In the genomic region with DNA sequence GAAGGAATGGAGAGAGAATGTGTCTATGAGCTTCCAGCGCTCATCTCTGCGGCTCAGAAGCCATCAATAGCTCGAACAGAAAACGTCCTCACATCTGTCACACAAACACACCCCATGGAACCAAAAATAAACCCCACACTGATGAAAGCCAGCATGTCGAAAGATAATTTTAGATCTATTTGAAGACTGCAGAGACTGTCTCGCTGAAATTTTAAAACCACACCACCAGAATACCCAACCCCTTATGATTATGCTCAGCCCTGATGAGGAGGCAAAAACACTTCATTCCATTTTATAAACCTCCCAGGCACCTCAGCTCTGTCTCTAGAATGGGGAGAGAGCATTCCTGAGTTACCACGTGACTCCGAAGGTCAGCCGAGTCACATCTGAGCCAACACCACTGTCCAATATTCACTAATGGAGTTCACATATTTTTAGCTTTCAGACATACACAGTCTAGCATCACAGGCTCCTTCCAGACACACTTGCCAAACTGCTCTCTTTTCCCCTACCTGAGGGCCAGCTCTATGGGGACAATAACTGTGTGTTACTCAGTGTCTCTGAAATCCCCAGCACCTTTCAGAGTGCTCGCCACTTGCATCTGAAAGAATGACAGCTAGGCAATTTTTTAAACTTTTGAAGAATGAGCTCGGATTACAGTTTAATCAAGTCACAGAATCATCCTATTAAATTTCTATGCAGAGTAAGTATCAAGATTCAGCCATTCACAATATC, we compare ENCODE assay signal across 9 cellular contexts.
DNase-seq lines count a peak whose midpoint lies in the region; ATAC-seq and TF ChIP-seq lines count a peak whose summit lies in the region.
"Had no signal": no experiment of that assay in that cellular context is flagged by ENCODE, and none has a peak within 500 bp of the region (broad histone marks: within the 10 kb centered on the region; RNA-seq: fewer than 3 reads in every experiment).

No MANE protein-coding gene starts in this region.

- H3K27ac ChIP-seq in coronary artery: peak overlapping the region; percentile 33 to 34

- H3K27me3 ChIP-seq in MG63: no peaks in the 10 kb centered on the region

- H3K9me3 ChIP-seq in MG63: no peaks in the 10 kb centered on the region

- ATAC-seq in naive thymus-derived CD8-positive, alpha-beta T cell: peak; percentile 56 to 72
- ATAC-seq in HG02571 (IDR thresholded peaks at IDR 0.05; ENCODE audit: unreplicated experiment) (no peak), GM19463 (IDR thresholded peaks at IDR 0.05; ENCODE audit: unreplicated experiment) (no peak)

- no peaks in the 10 kb centered on the region for H3K36me3 ChIP-seq in MG63

- H3K4me3 ChIP-seq in MG63: no peak overlapping the region
- H3K4me3 ChIP-seq in coronary artery: peak overlapping the region; percentile 25

- H3K4me3 Mint-ChIP-seq in naive thymus-derived CD8-positive, alpha-beta T cell: peak overlapping the region; percentile 78 to 90 (median 85)

- peaks cover 0 to 29% (median 7%) of the 10 kb centered on the region in 3 donors for H3K36me3 Mint-ChIP-seq in naive thymus-derived CD8-positive, alpha-beta T cell

- POLR2A ChIA-PET in naive thymus-derived CD8-positive, alpha-beta T cell (lab: Charles Lee): interaction anchor here (0.5 to 12.1 kb wide), 20 partner anchors 12 to 101 kb away, joined by 3 to 187 read pairs (median 5); partner anchors contain the start of gene SERINC5

- peak overlapping the region; percentile 79 to 99 (median 94) for H3K27ac Mint-ChIP-seq in naive thymus-derived CD8-positive, alpha-beta T cell

- in situ Hi-C loops in ACHN (cut with HindIII; ENCODE audit: low pct_ligation_motif_present, low pct_unique_long_range_greater_than_20kb, low sequenced_read_pairs): no loop called here

- H3K4me1 Mint-ChIP-seq in naive thymus-derived CD8-positive, alpha-beta T cell: peaks cover 54 to 96% (median 88%) of the 10 kb centered on the region in 4 donors

- no peak for TF ChIP-seq CTCF in coronary artery (IDR thresholded peaks at IDR 0.05)

- no peaks in the 10 kb centered on the region for H3K27me3 Mint-ChIP-seq in naive thymus-derived CD8-positive, alpha-beta T cell

- H3K9me3 Mint-ChIP-seq in naive thymus-derived CD8-positive, alpha-beta T cell: no peaks in the 10 kb centered on the region

- DNase-seq in ACHN: peak; percentile 24
- DNase-seq in MG63: peak; percentile 15
- no peak for DNase-seq in coronary artery (ENCODE audit: low spot score)
- peak in 4 of 10 donors; percentile 38 to 75 (median 68) for DNase-seq in naive thymus-derived CD8-positive, alpha-beta T cell
- no peak for DNase-seq in NCI-H345 (lab: John Stamatoyannopoulos, UW)
- no peak for DNase-seq in SHP77 (lab: John Stamatoyannopoulos, UW)
- DNase-seq: GF-D8 had no signal

Comparison
In these comparisons a context has a peak if more than half of its experiments do, and no peak if none do; other contexts are left out.
1. DNase-seq: peak in ACHN (single experiment) and MG63 (single experiment); none in coronary artery (single experiment), NCI-H345 (single experiment) and SHP77 (0 of 2).
2. ATAC-seq: peak in naive thymus-derived CD8-positive, alpha-beta T cell (2 of 2); none in HG02571 (single experiment) and GM19463 (single experiment).